21 cellular contexts compared by ENCODE assay signal in genomic region chr17:70050931-70051330, GRCh38. TPM values are rescaled to one million over a fixed set of nuclear protein-coding genes. Genes with fewer than 3 reads are reported as not detected.
"Had no signal": no experiment of that assay in that cellular context is flagged by ENCODE, and none has a peak within 500 bp of the region (broad histone marks: within the 10 kb centered on the region; RNA-seq: fewer than 3 reads in every experiment).

No MANE protein-coding gene starts in this region.

- H3K4me3 ChIP-seq: esophagus muscularis mucosa, hepatocyte, lung, right atrium auricular region, thyroid gland had no signal

- DNase-seq: effector memory CD8-positive, alpha-beta T cell; foreskin melanocyte; head of caudate nucleus; left colon; left ventricle myocardium superior; naive thymus-derived CD4-positive, alpha-beta T cell; nephron progenitor cell; small intestine; stimulated activated CD4-positive, alpha-beta T cell treated with anti-CD3 and anti-CD28 coated beads, Interleukin-12 subunit alpha, Interleukin-12 subunit beta, amount 100 ng/mL, for 4 hours; stimulated activated CD4-positive, alpha-beta T cell treated with anti-CD3 and anti-CD28 coated beads, Interleukin-2, amount 100 ng/mL, for 48 hours; stimulated activated naive CD4-positive, alpha-beta T cell treated with Interleukin-2 at 50 U/mL for 16 hours; thyroid gland had no signal

- H3K27me3 ChIP-seq: esophagus muscularis mucosa, hepatocyte, thyroid gland had no signal

- ATAC-seq: effector memory CD8-positive, alpha-beta T cell; left colon; left ventricle myocardium superior; naive thymus-derived CD4-positive, alpha-beta T cell had no signal

- H3K36me3 Mint-ChIP-seq: naive thymus-derived CD4-positive, alpha-beta T cell; type B pancreatic cell had no signal

- H3K9me3 Mint-ChIP-seq: dendritic cell treated with granulocyte-macrophage colony-stimulating factor and Interleukin-4, amounts not matched to agents 40 ng/mL and 50 ng/mL, for 4 days; effector memory CD8-positive, alpha-beta T cell; nephron progenitor cell; type B pancreatic cell had no signal

- H3K4me3 Mint-ChIP-seq: dendritic cell treated with granulocyte-macrophage colony-stimulating factor and Interleukin-4, amounts not matched to agents 40 ng/mL and 50 ng/mL, for 4 days; effector memory CD8-positive, alpha-beta T cell; naive thymus-derived CD4-positive, alpha-beta T cell; nephron progenitor cell; type B pancreatic cell had no signal

- H3K36me3 ChIP-seq: esophagus muscularis mucosa, right atrium auricular region, thyroid gland had no signal

- H3K27me3 Mint-ChIP-seq: dendritic cell treated with granulocyte-macrophage colony-stimulating factor and Interleukin-4, amounts not matched to agents 40 ng/mL and 50 ng/mL, for 4 days; effector memory CD8-positive, alpha-beta T cell; type B pancreatic cell had no signal

- H3K4me1 ChIP-seq: right atrium auricular region had no signal

- H3K27ac ChIP-seq: epithelial cell of prostate, esophagus muscularis mucosa, hepatocyte, right atrium auricular region, thyroid gland had no signal

- H3K27ac Mint-ChIP-seq: dendritic cell treated with granulocyte-macrophage colony-stimulating factor and Interleukin-4, amounts not matched to agents 40 ng/mL and 50 ng/mL, for 4 days; effector memory CD8-positive, alpha-beta T cell; naive thymus-derived CD4-positive, alpha-beta T cell; nephron progenitor cell; type B pancreatic cell had no signal

- H3K9me3 ChIP-seq: esophagus muscularis mucosa, right atrium auricular region, thyroid gland had no signal

RNA-seq across cellular contexts. Expression of gene KCNJ16, which starts 24.1 kb away (rescaled TPM):
- total RNA-seq: left ventricle myocardium superior; mesenteric fat pad; naive thymus-derived CD4-positive, alpha-beta T cell; osteoblast had no signal
